8 cellular contexts compared by ENCODE assay signal in the genomic region with DNA sequence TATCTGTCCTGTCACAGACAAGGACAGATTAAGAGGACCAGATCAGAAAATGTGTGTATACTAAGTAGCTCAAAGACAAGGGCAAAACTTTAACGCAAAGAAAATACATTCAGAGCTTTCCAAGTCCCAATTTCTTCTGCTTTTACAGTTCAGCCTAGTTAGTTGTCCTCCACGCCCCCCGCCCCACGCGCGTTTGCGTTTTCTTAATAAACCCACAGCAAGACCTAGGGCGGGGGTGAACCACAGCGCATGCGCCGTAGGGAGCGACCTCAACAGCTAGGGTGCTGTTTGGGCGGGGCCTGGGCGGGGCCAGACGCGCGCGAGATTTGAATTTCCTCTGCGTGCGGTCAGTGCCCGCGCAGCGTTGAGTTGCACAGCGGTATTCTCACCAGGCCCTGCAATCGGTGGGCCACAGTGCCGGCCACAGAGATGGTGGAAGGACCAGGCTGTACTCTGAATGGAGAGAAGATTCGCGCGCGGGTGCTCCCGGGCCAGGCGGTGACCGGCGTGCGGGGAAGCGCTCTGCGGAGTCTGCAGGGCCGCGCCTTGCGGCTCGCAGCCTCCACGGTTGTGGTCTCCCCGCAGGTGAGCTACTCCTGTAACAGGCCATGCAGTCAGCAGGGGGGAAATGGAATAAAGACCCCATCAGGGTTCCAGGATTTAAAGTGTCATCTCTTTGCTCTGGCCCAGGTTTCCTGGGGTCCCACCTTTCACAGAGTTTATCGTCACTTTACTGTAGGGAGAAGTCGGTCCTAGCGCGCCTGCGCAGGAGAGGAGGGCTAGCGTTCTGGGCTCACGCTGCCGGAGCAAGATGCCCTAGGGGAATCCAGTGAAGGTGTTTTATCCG. TPM values are rescaled to one million over a fixed set of nuclear protein-coding genes. Genes with fewer than 3 reads are reported as not detected.
A peak's percentile ranks its signal among the peaks of the same experiment; 100 is the strongest.
DNase-seq lines count a peak whose midpoint lies in the region; ATAC-seq, FAIRE-seq and TF ChIP-seq lines count a peak whose summit lies in the region.

A gene with protein sequence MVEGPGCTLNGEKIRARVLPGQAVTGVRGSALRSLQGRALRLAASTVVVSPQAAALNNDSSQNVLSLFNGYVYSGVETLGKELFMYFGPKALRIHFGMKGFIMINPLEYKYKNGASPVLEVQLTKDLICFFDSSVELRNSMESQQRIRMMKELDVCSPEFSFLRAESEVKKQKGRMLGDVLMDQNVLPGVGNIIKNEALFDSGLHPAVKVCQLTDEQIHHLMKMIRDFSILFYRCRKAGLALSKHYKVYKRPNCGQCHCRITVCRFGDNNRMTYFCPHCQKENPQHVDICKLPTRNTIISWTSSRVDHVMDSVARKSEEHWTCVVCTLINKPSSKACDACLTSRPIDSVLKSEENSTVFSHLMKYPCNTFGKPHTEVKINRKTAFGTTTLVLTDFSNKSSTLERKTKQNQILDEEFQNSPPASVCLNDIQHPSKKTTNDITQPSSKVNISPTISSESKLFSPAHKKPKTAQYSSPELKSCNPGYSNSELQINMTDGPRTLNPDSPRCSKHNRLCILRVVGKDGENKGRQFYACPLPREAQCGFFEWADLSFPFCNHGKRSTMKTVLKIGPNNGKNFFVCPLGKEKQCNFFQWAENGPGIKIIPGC (plus strand): TSS at position 350 of the 847 bp plus-strand sequence. CDS start 80 bp downstream, at position 430.

- peak within 1 kb of the TSS; percentile 66 for H3K9ac ChIP-seq in HepG2 (ENCODE audit: insufficient read depth, low read depth, low read length)

- H3K27ac ChIP-seq in HepG2 (ENCODE audit: extremely low read length, insufficient read depth, low read length): peak within 1 kb of the TSS; percentile 54

- ATAC-seq in HG03442 (IDR thresholded peaks at IDR 0.05; ENCODE audit: unreplicated experiment) (peak; percentile 85), HepG2 (peak; percentile 98)

- no peak for TF ChIP-seq CTCF in BJ (IDR thresholded peaks at IDR 0.05; ENCODE audit: insufficient read depth, low read depth, low read length)
- TF ChIP-seq CTCF in HepG2 (CRISPR knock-in tag; IDR thresholded peaks at IDR 0.05): 0 out of 2 replicates have a peak, but pooled peaks have one; percentile 3

- TF ChIP-seq EP300 in HepG2 (IDR thresholded peaks at IDR 0.05; ENCODE audit: low read depth in 2 of 2, low read length in 2 of 2) (no peak; a peak in 1 of 4 replicates), HepG2 (CRISPR knock-in tag; IDR thresholded peaks at IDR 0.05; ENCODE audit: borderline replicate concordance) (no peak)

- no peaks in the 10 kb centered on the region for H3K36me3 ChIP-seq in BJ (ENCODE audit: control insufficient read depth, insufficient read depth, low read length)
- H3K36me3 ChIP-seq in HepG2 (replicated peaks in 1 of 2; ENCODE audit: control insufficient read depth in 1 of 2, insufficient read depth in 2 of 2, low read length in 2 of 2): no peaks in the 10 kb centered on the region

- no peak for TF ChIP-seq RAD21 in HepG2 (CRISPR knock-in tag; IDR thresholded peaks at IDR 0.05)

- peak; percentile 19 for DNase-seq in BJ (ENCODE audit: low read depth)
- DNase-seq in GM19239 (ENCODE audit: insufficient read length, low spot score): peak; percentile 52
- DNase-seq in NCI-H524 treated with DMSO at 0.1 percent for 48 hours (lab: John Stamatoyannopoulos, UW): peak; percentile 12
- peak; percentile 94 to 96 for DNase-seq in activated CD4-positive, alpha-beta T cell treated with anti-CD3 and anti-CD28 coated beads for 4 hours
- peak; percentile 78 for DNase-seq in dedifferentiated amniotic fluid mesenchymal stem cell (ENCODE audit: extremely low spot score)
- peak; percentile 79 for DNase-seq in HepG2 (ENCODE audit: low spot score)
- peak; percentile 93 to 97 for DNase-seq in stimulated activated CD4-positive, alpha-beta T cell treated with anti-CD3 and anti-CD28 coated beads, Interleukin-2, amount 100 ng/mL, for 48 hours

- FAIRE-seq in GM19239 (lab: Jason Lieb, UNC) (peak; percentile 95), HepG2 (lab: Jason Lieb, UNC) (peak; percentile 70)

- CTCF ChIA-PET in BJ (lab: Yijun Ruan, JAX) (interaction anchor here (0.8 to 1.2 kb wide), 2 partner anchors 16 to 200 kb away, joined by 3 read pairs; no protein-coding TSS in a partner anchor), HepG2 (lab: Yijun Ruan, JAX; ENCODE audit: low intra/inter-chr PET ratio, low total read pairs) (no interaction called here)

- POLR2A ChIA-PET in BJ (lab: Charles Lee): interaction anchor here (0.6 to 0.7 kb wide), 3 partner anchors 134 to 991 kb away, joined by 3 to 4 read pairs (median 3); no protein-coding TSS in a partner anchor
- POLR2A ChIA-PET in HepG2 (lab: Yijun Ruan, JAX): no interaction called here

- H3K4me3 ChIP-seq in BJ (ENCODE audit: low read depth, low read length) (peak within 1 kb of the TSS; percentile 88), HepG2 (replicated peaks in 1 of 3; ENCODE audit: insufficient read depth in 1 of 3, low read depth in 2 of 3, low read length in 3 of 3) (peak within 1 kb of the TSS; percentile 74 to 85 (median 76))

- peak within 1 kb of the TSS; percentile 78 for H3K4me2 ChIP-seq in HepG2 (ENCODE audit: low read depth, low read length)

- BruUV-seq in HepG2 (replicated peaks; lab: Mats Ljungman, UMichigan): TSS peak; percentile 77

- H3K27me3 ChIP-seq in BJ (ENCODE audit: control insufficient read depth, insufficient read depth, low read length) (no peaks in the 10 kb centered on the region), HepG2 (ENCODE audit: control insufficient read depth in 1 of 2, insufficient read depth in 2 of 2, low read length in 2 of 2) (no peaks in the 10 kb centered on the region; a peak in 1 of 5 replicates)

- no peaks in the 10 kb centered on the region for H3K9me3 ChIP-seq in HepG2 (ENCODE audit: low read length)

- peaks cover 24% of the 10 kb centered on the region for H3K4me1 ChIP-seq in HepG2 (ENCODE audit: insufficient read depth, low read length)

- TF ChIP-seq POLR2A in HepG2 (IDR thresholded peaks at IDR 0.05; ENCODE audit: insufficient read depth in 1 of 2, low read depth in 2 of 2, low read length in 2 of 2): peak; percentile 67 to 71

- H4K20me1 ChIP-seq in HepG2 (ENCODE audit: insufficient read depth, low read length): no peaks in the 10 kb centered on the region

- peaks cover 6% of the 10 kb centered on the region for H3K79me2 ChIP-seq in HepG2 (ENCODE audit: insufficient read depth, low read length)

- WGBS in HepG2 (ENCODE audit: low lambda C conversion rate): 3% methylated on average over 19 of the region's 52 CpGs

- in situ Hi-C loops in HepG2 (cut with HindIII; ENCODE audit: extremely low pct_ligation_motif_present, low pct_unique_long_range_greater_than_20kb): no loop called here

- H2AFZ ChIP-seq in HepG2 (ENCODE audit: low read length): peak within 1 kb of the TSS; percentile 76

- intact Hi-C loops in HepG2 (cut with micrococcal nuclease; ENCODE audit: unreplicated experiment): loop anchor here (5.0 kb wide), 1 partner anchor 133 kb away; a partner anchor contains a TSS

TF ChIP-seq in HepG2, 621 proteins besides CTCF, POLR2A, EP300 and RAD21 (continues in another document):
- TF ChIP-seq ZSCAN22 (CRISPR knock-in tag; IDR thresholded peaks at IDR 0.05) (no peak), ZNF564 (CRISPR knock-in tag; IDR thresholded peaks at IDR 0.05) (peak; percentile 87), REXO4 (CRISPR knock-in tag; IDR thresholded peaks at IDR 0.05; ENCODE audit: borderline replicate concordance) (no peak), BORCS8-MEF2B (CRISPR knock-in tag; IDR thresholded peaks at IDR 0.05) (peak; percentile 86), HMGA1 (CRISPR knock-in tag; conservative IDR thresholded peaks at IDR 0.05) (no peak), KLF16 (CRISPR knock-in tag; IDR thresholded peaks at IDR 0.05) (peak in 1 of 2 experiments; percentile 84; a peak in 2 of 4 replicates), HDAC1 (CRISPR knock-in tag; IDR thresholded peaks at IDR 0.05) (peak; percentile 99), NCOA2 (CRISPR knock-in tag; IDR thresholded peaks at IDR 0.05) (no peak; the same call in 1 of the 2 replicates)
- TF ChIP-seq, protein P1, sequence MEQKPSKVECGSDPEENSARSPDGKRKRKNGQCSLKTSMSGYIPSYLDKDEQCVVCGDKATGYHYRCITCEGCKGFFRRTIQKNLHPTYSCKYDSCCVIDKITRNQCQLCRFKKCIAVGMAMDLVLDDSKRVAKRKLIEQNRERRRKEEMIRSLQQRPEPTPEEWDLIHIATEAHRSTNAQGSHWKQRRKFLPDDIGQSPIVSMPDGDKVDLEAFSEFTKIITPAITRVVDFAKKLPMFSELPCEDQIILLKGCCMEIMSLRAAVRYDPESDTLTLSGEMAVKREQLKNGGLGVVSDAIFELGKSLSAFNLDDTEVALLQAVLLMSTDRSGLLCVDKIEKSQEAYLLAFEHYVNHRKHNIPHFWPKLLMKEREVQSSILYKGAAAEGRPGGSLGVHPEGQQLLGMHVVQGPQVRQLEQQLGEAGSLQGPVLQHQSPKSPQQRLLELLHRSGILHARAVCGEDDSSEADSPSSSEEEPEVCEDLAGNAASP (CRISPR knock-in tag; IDR thresholded peaks at IDR 0.05; ENCODE audit: borderline replicate concordance): no peak

RNA-seq across cellular contexts. Expression of the gene that starts here (rescaled TPM):
- polyA plus RNA-seq in BJ (2011; rRNA removed) (3.6 and 5.5 TPM in 2 replicates), HepG2 (2011; rRNA removed) (1.9 and 3.5 TPM in 2 replicates)
- 4.0 and 4.9 TPM in 2 replicates for polyA minus RNA-seq in BJ (2011; rRNA and poly(A)+ RNA removed)
- total RNA-seq in HepG2 (2016; rRNA removed; fragmentation: Illumina TruSeq; extraction: Trizol): 8.4 and 10.6 TPM in 2 replicates
- 13.8 and 17.3 TPM in 2 replicates for total RNA-seq in HepG2 (2016; cell fraction: cytosol; rRNA removed; fragmentation: Illumina TruSeq; extraction: Trizol; ENCODE audit: low read depth)
- total RNA-seq in HepG2 (2016; cell fraction: insoluble cytoplasmic fraction; rRNA removed; fragmentation: Illumina TruSeq; extraction: Trizol): 7.6 and 9.5 TPM in 2 replicates
- 7.2 and 7.5 TPM in 2 replicates for total RNA-seq in HepG2 (2016; cell fraction: membrane; rRNA removed; fragmentation: Illumina TruSeq; extraction: Trizol)
- 7.6 and 8.8 TPM in 2 replicates for total RNA-seq in HepG2 (2016; cell fraction: nucleus; rRNA removed; fragmentation: Illumina TruSeq; extraction: Trizol)
- polyA plus RNA-seq in HepG2 (2011; cell fraction: cytosol; rRNA removed): 1.4 and 1.7 TPM in 2 replicates
- 2.1 and 2.3 TPM in 2 replicates for polyA plus RNA-seq in HepG2 (2011; cell fraction: nucleus; rRNA removed)
- 1.1 and 2.2 TPM in 2 replicates for polyA plus RNA-seq in HepG2 (2012)
- 0.38 and 0.50 TPM in 2 replicates for polyA plus RNA-seq in HepG2 (2016; cell fraction: cytosol; fragmentation: Illumina TruSeq; extraction: Trizol; ENCODE audit: low read depth)
- polyA plus RNA-seq in HepG2 (2016; cell fraction: insoluble cytoplasmic fraction; fragmentation: Illumina TruSeq; extraction: Trizol; ENCODE audit: low read depth): 9.3 and 9.8 TPM in 2 replicates
- polyA plus RNA-seq in HepG2 (2016; cell fraction: membrane; fragmentation: Illumina TruSeq; extraction: Trizol; ENCODE audit: low read depth): 0.87 and 1.3 TPM in 2 replicates
- polyA plus RNA-seq in HepG2 (2016; cell fraction: nucleus; fragmentation: Illumina TruSeq; extraction: Trizol; ENCODE audit: insufficient read depth, low read depth): 7.0 and 7.3 TPM in 2 replicates
- polyA minus RNA-seq in HepG2 (2011; rRNA and poly(A)+ RNA removed; ENCODE audit: low replicate concordance): 2.4 and 9.0 TPM in 2 replicates
- polyA minus RNA-seq in HepG2 (2011; cell fraction: cytosol; rRNA and poly(A)+ RNA removed): 2.4 and 4.0 TPM in 2 replicates
- polyA minus RNA-seq in HepG2 (2011; cell fraction: nucleus; rRNA and poly(A)+ RNA removed): 7.8 and 9.9 TPM in 2 replicates

Comparison
In these comparisons a context has a peak if more than half of its experiments do, and no peak if none do; other contexts are left out.
1. Peak in every context shown above with its lines: DNase-seq, ATAC-seq, H3K4me3 ChIP-seq and H3K27ac ChIP-seq.
2. DNase-seq: peak in every context shown above with its lines; median percentile 95 in activated CD4-positive, alpha-beta T cell treated with anti-CD3 and anti-CD28 coated beads for 4 hours; 95 in stimulated activated CD4-positive, alpha-beta T cell treated with anti-CD3 and anti-CD28 coated beads, Interleukin-2, amount 100 ng/mL, for 48 hours; 79 in HepG2; 78 in dedifferentiated amniotic fluid mesenchymal stem cell; 52 in GM19239; 19 in BJ; 12 in NCI-H524 treated with DMSO at 0.1 percent for 48 hours.